Comparison of ENCODE assay signal across 1 cellular context in genomic region chr7:152025077-152025936, GRCh38.
TF ChIP-seq lines count a peak whose summit lies in the region.

TSS of gene GALNT11 (plus strand) at chr7:152025674. CDS start at chr7:152094228, 68,554 bp downstream.

TF ChIP-seq in HepG2, 621 proteins besides CTCF, POLR2A, EP300 and RAD21 (continued from another document and continues in another):
- TF ChIP-seq HMGXB3 (CRISPR knock-in tag; IDR thresholded peaks at IDR 0.05; ENCODE audit: borderline replicate concordance) (no peak), SKI (IDR thresholded peaks at IDR 0.05; ENCODE audit: partially characterized antibody) (peak; percentile 76), ZSCAN22 (CRISPR knock-in tag; IDR thresholded peaks at IDR 0.05) (no peak), MXD3 (CRISPR knock-in tag; IDR thresholded peaks at IDR 0.05) (no peak; the same call in 1 of the 2 replicates), RBAK (CRISPR knock-in tag; IDR thresholded peaks at IDR 0.05) (no peak), AHDC1 (CRISPR knock-in tag; IDR thresholded peaks at IDR 0.05; ENCODE audit: borderline replicate concordance) (no peak), ZNF557 (CRISPR knock-in tag; IDR thresholded peaks at IDR 0.05) (no peak), ZNF256 (CRISPR knock-in tag; conservative IDR thresholded peaks at IDR 0.05) (no peak), STAT5B (CRISPR knock-in tag; IDR thresholded peaks at IDR 0.05) (no peak), CHCHD3 (CRISPR knock-in tag; IDR thresholded peaks at IDR 0.05) (no peak), ATRX (CRISPR knock-in tag; IDR thresholded peaks at IDR 0.05; ENCODE audit: borderline replicate concordance) (no peak), ZNF468 (CRISPR knock-in tag; IDR thresholded peaks at IDR 0.05) (no peak), DPF2 (CRISPR knock-in tag; IDR thresholded peaks at IDR 0.05; ENCODE audit: borderline replicate concordance, low read depth) (no peak), ZNF724P (CRISPR knock-in tag; IDR thresholded peaks at IDR 0.05; ENCODE audit: borderline replicate concordance) (no peak; the same call in 1 of the 2 replicates), MTA3 (CRISPR knock-in tag; IDR thresholded peaks at IDR 0.05) (no peak), ATF7 (IDR thresholded peaks at IDR 0.05) (peak; percentile 29; the same call in 1 of the 2 replicates), ATF7 (CRISPR knock-in tag; IDR thresholded peaks at IDR 0.05) (0 out of 2 replicates have a peak, but pooled peaks have one; percentile 20), AKAP8 (CRISPR knock-in tag; IDR thresholded peaks at IDR 0.05) (no peak), BRCA1 (CRISPR knock-in tag; IDR thresholded peaks at IDR 0.05) (no peak), KIAA2018 (CRISPR knock-in tag; IDR thresholded peaks at IDR 0.05; ENCODE audit: borderline replicate concordance) (no peak), ZBTB44 (CRISPR knock-in tag; IDR thresholded peaks at IDR 0.05) (no peak), JUND (CRISPR knock-in tag; IDR thresholded peaks at IDR 0.05) (no peak), CREM (IDR thresholded peaks at IDR 0.05) (peak; percentile 47), CREM (CRISPR knock-in tag; IDR thresholded peaks at IDR 0.05) (0 out of 2 replicates have a peak, but pooled peaks have one; percentile 17), CENPX (CRISPR knock-in tag; IDR thresholded peaks at IDR 0.05) (no peak), ISX (CRISPR knock-in tag; conservative IDR thresholded peaks at IDR 0.05) (no peak), ZBTB3 (CRISPR knock-in tag; IDR thresholded peaks at IDR 0.05; ENCODE audit: borderline replicate concordance, low read depth) (no peak), MED13 (CRISPR knock-in tag; IDR thresholded peaks at IDR 0.05) (no peak), MTA1 (CRISPR knock-in tag; IDR thresholded peaks at IDR 0.05; ENCODE audit: borderline replicate concordance) (peak; percentile 37; the same call in 1 of the 2 replicates), ZNF180 (CRISPR knock-in tag; IDR thresholded peaks at IDR 0.05; ENCODE audit: borderline replicate concordance, low read depth) (no peak), ZNF609 (CRISPR knock-in tag; IDR thresholded peaks at IDR 0.05; ENCODE audit: borderline replicate concordance) (no peak), HMGA1 (CRISPR knock-in tag; conservative IDR thresholded peaks at IDR 0.05) (no peak)
